ENCODE assay signal across 6 cellular contexts in genomic region chr2:103616891-103617290, GRCh38.
"Had no signal": no experiment of that assay in that cellular context is flagged by ENCODE, and none has a peak within 500 bp of the region (broad histone marks: within the 10 kb centered on the region; RNA-seq: fewer than 3 reads in every experiment).

No MANE protein-coding gene starts in this region.

- H3K4me2 ChIP-seq: GM23338 had no signal

- H3K27ac ChIP-seq: HL-60 had no signal

- H3K4me3 ChIP-seq: GM23338, K562 had no signal

- DNase-seq: H9, HCEC 1CT, IMR-90 had no signal

- H3K4me3 Mint-ChIP-seq: GM23338, H9 had no signal

- H3K4me1 Mint-ChIP-seq: GM23338, H9 had no signal

- ATAC-seq: GM23338, K562 had no signal

- H2AFZ ChIP-seq: GM23338 had no signal

- H3K27ac Mint-ChIP-seq: GM23338, H9 had no signal
